2 cellular contexts compared by ENCODE assay signal in the genomic region with DNA sequence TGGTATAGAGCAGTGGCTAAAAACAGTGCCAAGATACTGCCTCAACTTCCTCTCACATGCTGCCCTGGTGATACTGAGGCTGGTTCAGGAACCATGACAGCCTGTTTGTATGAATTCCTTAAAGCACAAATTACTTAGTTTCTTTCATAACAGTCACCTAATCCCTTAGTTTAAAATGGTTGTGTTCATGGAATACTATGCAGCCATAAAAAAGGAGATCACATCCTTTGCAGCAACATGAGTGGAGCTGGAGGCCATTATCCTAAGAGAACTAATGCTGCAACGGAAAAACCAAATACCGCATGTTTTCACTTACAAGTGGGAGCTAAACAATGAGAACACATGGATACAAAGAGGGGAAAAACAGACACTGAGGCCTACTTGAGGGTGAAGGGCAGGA.
TF ChIP-seq lines count a peak whose summit lies in the region.

No MANE protein-coding gene starts in this region.

TF ChIP-seq in K562, 482 proteins besides CTCF, POLR2A, EP300 and RAD21:
- TF ChIP-seq SMAD4 (CRISPR knock-in tag; conservative IDR thresholded peaks at IDR 0.05) = no peak
- TF ChIP-seq ZNF146 (CRISPR knock-in tag; IDR thresholded peaks at IDR 0.05; ENCODE audit: unreplicated experiment) = peak; percentile 99
- TF ChIP-seq ZNF551 (CRISPR knock-in tag; IDR thresholded peaks at IDR 0.05) = no peak
- TF ChIP-seq KDM1A (IDR thresholded peaks at IDR 0.05) = peak; percentile 26; a peak in 2 of 4 replicates
- TF ChIP-seq ADNP (tag; IDR thresholded peaks at IDR 0.05) = 0 out of 2 replicates have a peak, but pooled peaks have one; percentile 35
- peak; percentile 81 for TF ChIP-seq RBM25 (IDR thresholded peaks at IDR 0.05; ENCODE audit: low read depth, low read length, severe bottlenecking)
- no peak for TF ChIP-seq RBBP5 (IDR thresholded peaks at IDR 0.05; ENCODE audit: borderline replicate concordance, insufficient read depth, low read length, poor library complexity, severe bottlenecking)
- TF ChIP-seq DNMT1 (IDR thresholded peaks at IDR 0.05) = no peak
- TF ChIP-seq CBX1 (IDR thresholded peaks at IDR 0.05; ENCODE audit: low read depth) = peak; percentile 37; the same call in 1 of the 2 replicates
- TF ChIP-seq BCOR (IDR thresholded peaks at IDR 0.05) = peak; percentile 77
- no peak for TF ChIP-seq ZNF696 (CRISPR knock-in tag; conservative IDR thresholded peaks at IDR 0.05)
- TF ChIP-seq HMG20A (CRISPR knock-in tag; conservative IDR thresholded peaks at IDR 0.05) = no peak
- no peak for TF ChIP-seq FOSL1 (tag; conservative IDR thresholded peaks at IDR 0.05)

TF ChIP-seq in endothelial cell of umbilical vein, 7 proteins besides CTCF, POLR2A, EP300 and RAD21:
- no peak for TF ChIP-seq GATA2 (IDR thresholded peaks at IDR 0.05; ENCODE audit: insufficient read depth, insufficient read length, low read depth, low read length)
- no peak for TF ChIP-seq POLR2AphosphoS5 (IDR thresholded peaks at IDR 0.05; ENCODE audit: insufficient read depth, low read depth, low read length)
- TF ChIP-seq, protein P1, sequence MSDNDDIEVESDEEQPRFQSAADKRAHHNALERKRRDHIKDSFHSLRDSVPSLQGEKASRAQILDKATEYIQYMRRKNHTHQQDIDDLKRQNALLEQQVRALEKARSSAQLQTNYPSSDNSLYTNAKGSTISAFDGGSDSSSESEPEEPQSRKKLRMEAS (IDR thresholded peaks at IDR 0.05; ENCODE audit: insufficient read depth, insufficient read length) = no peak
- no peak for TF ChIP-seq MYC (IDR thresholded peaks at IDR 0.05; ENCODE audit: low read depth, low read length)
- no peak for TF ChIP-seq FOS (IDR thresholded peaks at IDR 0.05; ENCODE audit: borderline replicate concordance, insufficient read depth, low read length)
- TF ChIP-seq EZH2 (IDR thresholded peaks at IDR 0.05; ENCODE audit: borderline replicate concordance, low read depth, low read length, severe bottlenecking) = no peak
- no peak for TF ChIP-seq JUN (IDR thresholded peaks at IDR 0.05; ENCODE audit: borderline replicate concordance, insufficient read depth, insufficient read length, low read depth)
